Comparison of ENCODE assay signal across 9 cellular contexts in the genomic region with DNA sequence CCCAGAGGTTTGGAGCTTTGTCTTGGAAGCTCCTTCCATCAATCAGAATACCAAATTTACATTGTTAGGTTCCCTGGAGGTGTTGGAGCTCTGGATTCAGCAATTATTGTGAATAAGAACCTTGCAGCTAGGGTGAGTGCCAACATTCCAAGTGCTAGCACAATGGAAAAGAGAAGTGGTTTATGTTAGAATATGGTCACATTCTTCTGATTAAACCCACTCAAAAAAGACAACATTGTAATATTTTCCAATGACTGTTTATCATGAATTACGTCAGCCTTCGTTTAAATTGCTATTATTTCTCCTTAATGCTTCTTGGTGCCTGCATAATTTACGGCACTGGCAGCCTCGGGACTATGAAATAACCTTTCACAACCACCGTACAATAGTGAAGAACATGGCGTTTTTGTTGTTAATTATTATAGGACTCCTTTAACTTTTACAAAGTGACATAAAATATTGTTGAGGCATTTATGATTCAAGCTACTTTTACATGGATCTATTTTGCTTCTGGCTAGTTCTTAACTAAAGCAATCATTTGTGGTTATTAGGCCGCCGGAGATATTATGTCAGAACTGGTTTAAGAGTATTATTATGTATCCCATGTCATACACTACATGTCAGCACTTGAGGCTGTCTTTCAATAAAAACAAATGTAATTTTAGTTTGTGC.
DNase-seq lines count a peak whose midpoint lies in the region; FAIRE-seq and TF ChIP-seq lines count a peak whose summit lies in the region.
"Had no signal": no experiment of that assay in that cellular context is flagged by ENCODE, and none has a peak within 500 bp of the region (broad histone marks: within the 10 kb centered on the region; RNA-seq: fewer than 3 reads in every experiment).

No MANE protein-coding gene starts in this region.

- H3K27me3 ChIP-seq in OCI-LY1 (ENCODE audit: insufficient read depth, low read length) (no peaks in the 10 kb centered on the region), endocrine pancreas (ENCODE audit: control insufficient read depth, insufficient read depth, low read length) (no peaks in the 10 kb centered on the region)
- H3K27me3 ChIP-seq: adrenal gland had no signal

- H3K4me3 Mint-ChIP-seq in glutamatergic neuron (ENCODE audit: unreplicated experiment), result no peak overlapping the region

- H3K27ac ChIP-seq in OCI-LY1 (ENCODE audit: low read depth, low read length, poor library complexity, severe bottlenecking), result peak overlapping the region; percentile 92
- H3K27ac ChIP-seq: adrenal gland had no signal

- no peak overlapping the region for H3K27ac Mint-ChIP-seq in glutamatergic neuron (ENCODE audit: unreplicated experiment)

- H3K27me3 Mint-ChIP-seq in glutamatergic neuron (ENCODE audit: unreplicated experiment), result no peaks in the 10 kb centered on the region

- H4K20me1 ChIP-seq in OCI-LY1 (ENCODE audit: insufficient read depth, low read length), result no peaks in the 10 kb centered on the region

- H3K9ac ChIP-seq in OCI-LY1 (ENCODE audit: low read length) (peak overlapping the region; percentile 36), endocrine pancreas (ENCODE audit: control insufficient read depth, insufficient read depth, low read length) (no peak overlapping the region)

- peaks cover 25% of the 10 kb centered on the region for H3K36me3 ChIP-seq in OCI-LY1 (ENCODE audit: insufficient read depth, low read length)
- no peaks in the 10 kb centered on the region for H3K36me3 ChIP-seq in endocrine pancreas (ENCODE audit: control insufficient read depth, insufficient read depth, low read length)
- H3K36me3 ChIP-seq: adrenal gland had no signal

- H3K9me3 ChIP-seq in OCI-LY1 (ENCODE audit: low read length) (peaks cover 6% of the 10 kb centered on the region), endocrine pancreas (ENCODE audit: control insufficient read depth, low read length) (no peaks in the 10 kb centered on the region)
- H3K9me3 ChIP-seq: adrenal gland had no signal

- DNase-seq in GM18507 (ENCODE audit: extremely low spot score, insufficient read length, low read depth), result no peak
- peak; percentile 85 for DNase-seq in renal cortical epithelial cell (ENCODE audit: low read depth)
- DNase-seq in UCSD-AML1 (lab: John Stamatoyannopoulos, UW; ENCODE audit: unreplicated experiment), result no peak
- DNase-seq in glutamatergic neuron, result no peak
- DNase-seq in occipital lobe (lab: John Stamatoyannopoulos, UW), result no peak
- DNase-seq in 8988T, result no peak
- DNase-seq: adrenal gland had no signal

- H3F3A ChIP-seq in OCI-LY1 (ENCODE audit: insufficient read depth, low read length), result no peaks in the 10 kb centered on the region

- H3K4me1 Mint-ChIP-seq in glutamatergic neuron (ENCODE audit: low read depth, unreplicated experiment), result peaks cover 11% of the 10 kb centered on the region

- peak overlapping the region; percentile 48 for H3K4me2 ChIP-seq in OCI-LY1 (ENCODE audit: low read length)

- peak; percentile 63 for FAIRE-seq in GM18507 (lab: Jason Lieb, UNC)

- H3K9me2 ChIP-seq in OCI-LY1 (ENCODE audit: low read depth, low read length), result no peaks in the 10 kb centered on the region

- no peak overlapping the region for H2AFZ ChIP-seq in OCI-LY1 (ENCODE audit: low read length)

- H3K9me3 Mint-ChIP-seq in glutamatergic neuron (ENCODE audit: unreplicated experiment), result peaks cover 2% of the 10 kb centered on the region

- TF ChIP-seq CTCF in OCI-LY1 (IDR thresholded peaks at IDR 0.05; ENCODE audit: low read length), result no peak
- no peak for TF ChIP-seq CTCF in glutamatergic neuron (IDR thresholded peaks at IDR 0.05; ENCODE audit: partially characterized antibody, unreplicated experiment)

- peaks cover 11% of the 10 kb centered on the region; the same call in 1 of the 2 replicates for H3K79me2 ChIP-seq in OCI-LY1 (ENCODE audit: insufficient read depth, low read length)

- H3K4me1 ChIP-seq in OCI-LY1 (ENCODE audit: insufficient read depth, low read length, severe bottlenecking), result peaks cover 70% of the 10 kb centered on the region
- H3K4me1 ChIP-seq in endocrine pancreas (ENCODE audit: control insufficient read depth, insufficient read depth, low read length), result peaks cover 8% of the 10 kb centered on the region

- H3K36me3 Mint-ChIP-seq in glutamatergic neuron (ENCODE audit: unreplicated experiment), result peaks cover 4% of the 10 kb centered on the region

- peak overlapping the region; percentile 3 for H3K4me3 ChIP-seq in OCI-LY1 (ENCODE audit: low read depth, low read length, poor library complexity, severe bottlenecking)
- H3K4me3 ChIP-seq in endocrine pancreas (ENCODE audit: control insufficient read depth, insufficient read depth, low read length), result peak overlapping the region; percentile 50
- H3K4me3 ChIP-seq: adrenal gland had no signal
